ENCODE assay signal across 23 cellular contexts in genomic region chr4:120869511-120870278, GRCh38. TPM values are rescaled to one million over a fixed set of nuclear protein-coding genes. Genes with fewer than 3 reads are reported as not detected.
DNase-seq lines count a peak whose midpoint lies in the region; ATAC-seq and TF ChIP-seq lines count a peak whose summit lies in the region.
"Had no signal": no experiment of that assay in that cellular context is flagged by ENCODE, and none has a peak within 500 bp of the region (broad histone marks: within the 10 kb centered on the region; RNA-seq: fewer than 3 reads in every experiment).

No MANE protein-coding gene starts in this region.

- TF ChIP-seq POLR2A in body of pancreas (IDR thresholded peaks at IDR 0.05) = no peak
- TF ChIP-seq POLR2A in upper lobe of left lung (IDR thresholded peaks at IDR 0.05) = no peak

- no peak overlapping the region for H3K4me3 Mint-ChIP-seq in mesothelial cell of epicardium
- H3K4me3 Mint-ChIP-seq: activated CD8-positive, alpha-beta T cell treated with anti-CD3 and anti-CD28 coated beads for 36 hours; activated T-cell treated with anti-CD3 and anti-CD28 coated beads, Interleukin-2, amount 50 U/mL, for 24 hours; brain; CD8-positive, alpha-beta memory T cell; dendritic cell treated with granulocyte-macrophage colony-stimulating factor and Interleukin-4, amounts not matched to agents 40 ng/mL and 50 ng/mL, for 4 days had no signal

- intact Hi-C loops in body of pancreas (cut with DNase I) = no loop called here

- no peaks in the 10 kb centered on the region for H3K36me3 Mint-ChIP-seq in mesothelial cell of epicardium
- H3K36me3 Mint-ChIP-seq: brain; CD8-positive, alpha-beta memory T cell had no signal

- H3K4me1 ChIP-seq in body of pancreas (peaks cover 18% of the 10 kb centered on the region), upper lobe of left lung (peaks cover 0 to 4% (median 2%) of the 10 kb centered on the region in 4 donors)

- no peak overlapping the region for H3K27ac Mint-ChIP-seq in mesothelial cell of epicardium
- H3K27ac Mint-ChIP-seq: activated CD8-positive, alpha-beta T cell treated with anti-CD3 and anti-CD28 coated beads for 36 hours; activated T-cell treated with anti-CD3 and anti-CD28 coated beads, Interleukin-2, amount 50 U/mL, for 24 hours; brain; dendritic cell treated with granulocyte-macrophage colony-stimulating factor and Interleukin-4, amounts not matched to agents 40 ng/mL and 50 ng/mL, for 4 days had no signal

- H3K27ac ChIP-seq in body of pancreas = no peak overlapping the region
- no peak overlapping the region for H3K27ac ChIP-seq in upper lobe of left lung
- H3K27ac ChIP-seq: epithelial cell of prostate, lower lobe of right lung had no signal

- H3K9me3 Mint-ChIP-seq in mesothelial cell of epicardium = peaks cover 12% of the 10 kb centered on the region
- H3K9me3 Mint-ChIP-seq: activated CD8-positive, alpha-beta T cell treated with anti-CD3 and anti-CD28 coated beads for 36 hours; activated T-cell treated with anti-CD3 and anti-CD28 coated beads, Interleukin-2, amount 50 U/mL, for 24 hours; CD8-positive, alpha-beta memory T cell; dendritic cell treated with granulocyte-macrophage colony-stimulating factor and Interleukin-4, amounts not matched to agents 40 ng/mL and 50 ng/mL, for 4 days had no signal

- no peaks in the 10 kb centered on the region for H3K27me3 Mint-ChIP-seq in mesothelial cell of epicardium (ENCODE audit: low read depth)
- H3K27me3 Mint-ChIP-seq: activated CD8-positive, alpha-beta T cell treated with anti-CD3 and anti-CD28 coated beads for 36 hours; activated T-cell treated with anti-CD3 and anti-CD28 coated beads, Interleukin-2, amount 50 U/mL, for 24 hours; brain; dendritic cell treated with granulocyte-macrophage colony-stimulating factor and Interleukin-4, amounts not matched to agents 40 ng/mL and 50 ng/mL, for 4 days had no signal

- no peak for TF ChIP-seq CTCF in LNCaP clone FGC (IDR thresholded peaks at IDR 0.05; ENCODE audit: control insufficient read depth, extremely low read depth, insufficient read depth)
- no peak for TF ChIP-seq CTCF in body of pancreas (IDR thresholded peaks at IDR 0.05)
- no peak for TF ChIP-seq CTCF in mesothelial cell of epicardium (IDR thresholded peaks at IDR 0.05; ENCODE audit: unreplicated experiment)
- TF ChIP-seq CTCF in upper lobe of left lung (IDR thresholded peaks at IDR 0.05) = no peak

- ATAC-seq in body of pancreas = peak; percentile 52
- no peak for ATAC-seq in HG02678 (IDR thresholded peaks at IDR 0.05; ENCODE audit: unreplicated experiment)
- ATAC-seq in upper lobe of left lung (ENCODE audit: low FRiP score in 2 of 2) = no peak
- ATAC-seq: activated CD8-positive, alpha-beta T cell treated with anti-CD3 and anti-CD28 coated beads for 36 hours; PC-3 had no signal

- 61 to 72% methylated on average over 5 of the region's 5 CpGs for WGBS in body of pancreas, 2 donors
- 54 to 58% methylated on average over 5 of the region's 5 CpGs for WGBS in upper lobe of left lung, 2 donors

- H3K9me3 ChIP-seq in body of pancreas = no peaks in the 10 kb centered on the region
- H3K9me3 ChIP-seq in upper lobe of left lung = no peaks in the 10 kb centered on the region
- H3K9me3 ChIP-seq: lower lobe of right lung had no signal

- DNase-seq in DMS 273 (lab: John Stamatoyannopoulos, UW; ENCODE audit: unreplicated experiment) = peak; percentile 21
- DNase-seq in LNCaP clone FGC (ENCODE audit: low read depth) = peak; percentile 85
- DNase-seq in body of pancreas = no peak
- peak; percentile 6 for DNase-seq in kidney tubule cell (ENCODE audit: low spot score)
- DNase-seq in mesothelial cell of epicardium (ENCODE audit: low spot score in 2 of 2, unreplicated experiment in 2 of 2) = no peak
- DNase-seq in upper lobe of left lung = no peak
- DNase-seq in KG1 (lab: John Stamatoyannopoulos, UW) = no peak
- DNase-seq: activated CD8-positive, alpha-beta T cell treated with anti-CD3 and anti-CD28 coated beads for 36 hours; activated naive CD4-positive, alpha-beta T cell treated with anti-CD3 and anti-CD28 coated beads, Interleukin-2, amount 50 U/mL, for 16 hours; activated T-cell treated with anti-CD3 and anti-CD28 coated beads, Interleukin-2, amount 50 U/mL, for 24 hours; CD8-positive, alpha-beta memory T cell; HCEC 1CT; head of caudate nucleus; lower lobe of right lung; NCI-H1694 treated with DMSO at 0.1 percent for 48 hours; NCI-H524 treated with DMSO at 0.1 percent for 48 hours; stimulated activated CD4-positive, alpha-beta T cell treated with anti-CD3 and anti-CD28 coated beads, Interleukin-4, amount 100 ng/mL, for 24 hours had no signal

- H3K36me3 ChIP-seq in body of pancreas (replicated peaks in 1 of 2; ENCODE audit: insufficient read depth in 1 of 2, low read depth in 2 of 2) (no peaks in the 10 kb centered on the region), upper lobe of left lung (no peaks in the 10 kb centered on the region)
- H3K36me3 ChIP-seq: lower lobe of right lung had no signal

- H3K27me3 ChIP-seq in body of pancreas (no peaks in the 10 kb centered on the region), upper lobe of left lung (no peaks in the 10 kb centered on the region)

- H3K4me3 ChIP-seq in LNCaP clone FGC (ENCODE audit: low read depth, low read length) (no peak overlapping the region), body of pancreas (no peak overlapping the region), upper lobe of left lung (no peak overlapping the region)
- H3K4me3 ChIP-seq: lower lobe of right lung had no signal

- H3K4me1 Mint-ChIP-seq in mesothelial cell of epicardium = peaks cover 8% of the 10 kb centered on the region
- H3K4me1 Mint-ChIP-seq: CD8-positive, alpha-beta memory T cell had no signal

- TF ChIP-seq EP300 in upper lobe of left lung (IDR thresholded peaks at IDR 0.05) = no peak

RNA-seq across cellular contexts. Expression of gene PRDM5, which starts 52.8 kb away (rescaled TPM):
- total RNA-seq in body of pancreas (10 to 100 TPM in 1 of 2 donors, 1 to 10 TPM in 1; 9.6 to 36.3 TPM), mesothelial cell of epicardium (23.6 to 30.2 TPM (median 29.1 TPM) in 3 replicates), upper lobe of left lung (10 to 100 TPM in 5 of 6 donors, 1 to 10 TPM in 1; 8.0 to 28.3 (median 18.9) TPM)
- total RNA-seq: T-helper 2 cell treated with Interferon-gamma antibody and Interleukin-4, amounts not matched to agents 100 ng/mL and 5 ng/mL, for 36 hours had no signal

Comparison
In these comparisons a context has a peak if more than half of its experiments do, and no peak if none do; other contexts are left out.
1. DNase-seq: peak in DMS 273 (single experiment), LNCaP clone FGC (single experiment) and kidney tubule cell (single experiment); none in body of pancreas (0 of 4), mesothelial cell of epicardium (0 of 2), upper lobe of left lung (0 of 2) and KG1 (single experiment).